ENCODE assay signal across 8 cellular contexts in the genomic region with DNA sequence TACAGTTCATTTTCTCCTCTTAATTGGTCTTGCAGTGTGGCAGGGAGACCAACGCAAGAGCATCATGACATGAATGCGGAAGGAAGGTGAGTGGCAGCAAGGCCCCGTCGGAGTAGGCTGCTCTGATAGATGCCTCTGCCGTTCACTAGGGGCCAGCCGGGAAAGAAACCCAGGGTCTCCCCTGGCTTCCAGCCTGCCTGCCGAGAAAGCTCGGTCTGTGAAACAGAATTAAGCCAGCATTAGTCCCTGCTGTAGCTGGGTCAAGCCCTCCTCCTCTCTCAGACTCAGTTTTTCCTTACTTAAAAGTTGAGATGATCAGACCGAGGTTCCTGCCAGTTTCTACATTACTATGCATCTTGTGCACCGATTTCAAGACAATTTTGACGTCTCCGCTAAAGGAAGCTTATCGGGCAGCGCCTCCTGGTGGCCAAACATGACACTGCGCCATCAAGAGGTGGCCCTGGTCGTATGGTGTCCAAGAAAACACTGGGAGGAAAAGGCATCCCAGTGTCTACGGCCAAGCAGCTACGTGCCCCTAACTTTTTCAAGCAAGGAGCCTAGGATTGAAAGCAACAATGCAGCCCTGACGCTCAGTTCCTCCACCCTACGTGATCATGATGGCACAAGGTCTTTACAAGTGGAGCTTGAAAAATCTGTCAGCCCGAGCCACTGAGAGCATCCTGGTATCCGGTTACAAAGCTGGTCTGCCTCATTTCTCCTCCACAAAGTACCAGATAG.
DNase-seq lines count a peak whose midpoint lies in the region; ATAC-seq and TF ChIP-seq lines count a peak whose summit lies in the region.

No MANE protein-coding gene starts in this region.

- H3K4me1 Mint-ChIP-seq in endodermal cell = peaks cover 2% of the 10 kb centered on the region

- H3K27me3 ChIP-seq in endodermal cell (ENCODE audit: control insufficient read depth, insufficient read depth, low read length, poor library complexity, severe bottlenecking) = no peaks in the 10 kb centered on the region

- H3K4me3 Mint-ChIP-seq in endodermal cell = no peak overlapping the region

- no peak overlapping the region for H3K27ac Mint-ChIP-seq in endodermal cell

- DNase-seq in ELR (ENCODE audit: low read depth) (peak; percentile 81), NCI-H748 (lab: John Stamatoyannopoulos, UW; ENCODE audit: unreplicated experiment) (peak; percentile 62), endodermal cell (peak; percentile 98), mesenteric fat pad (ENCODE audit: low spot score) (peak; percentile 89)
- peak; percentile 11 to 80 (median 62) for DNase-seq in activated CD8-positive, alpha-beta memory T cell treated with anti-CD3 and anti-CD28 coated beads for 48 hours (ENCODE audit: low read depth in 2 of 3, low spot score in 2 of 3)
- DNase-seq in stimulated activated CD8-positive, alpha-beta memory T cell treated with anti-CD3 and anti-CD28 coated beads, Interleukin-2, amount 100 ng/mL, for 1 hour (ENCODE audit: low read depth in 2 of 2) = peak; percentile 37 to 54

- H3K36me3 Mint-ChIP-seq in endodermal cell (ENCODE audit: low read depth) = no peaks in the 10 kb centered on the region

- H3K4me3 ChIP-seq in endodermal cell (ENCODE audit: low read length) = no peak overlapping the region

- peaks cover 3% of the 10 kb centered on the region for H3K27me3 Mint-ChIP-seq in endodermal cell (ENCODE audit: insufficient read depth)

- H3K36me3 ChIP-seq in endodermal cell (ENCODE audit: control insufficient read depth, insufficient read depth, low read length) = no peaks in the 10 kb centered on the region

- no peaks in the 10 kb centered on the region for H3K4me1 ChIP-seq in endodermal cell (ENCODE audit: control insufficient read depth, insufficient read depth, low read length)

- H3K9me3 ChIP-seq in endodermal cell (ENCODE audit: control insufficient read depth, low read length) = no peaks in the 10 kb centered on the region

- H3K9me3 Mint-ChIP-seq in endodermal cell = no peaks in the 10 kb centered on the region

- 25 to 34% methylated on average over 17 to 22 of the region's 22 CpGs for WGBS in endodermal cell (ENCODE audit: insufficient coverage in 1 of 2, insufficient read length in 1 of 2), 2 experiments

- H3K9ac ChIP-seq in endodermal cell (ENCODE audit: extremely low read depth, low read length, poor library complexity, severe bottlenecking) = no peak overlapping the region

- peak; percentile 99 for TF ChIP-seq CTCF in endodermal cell (conservative IDR thresholded peaks at IDR 0.05)

- H3K27ac ChIP-seq in endodermal cell (ENCODE audit: low read depth, low read length) = no peak overlapping the region

- peak; percentile 63 for ATAC-seq in HG03139 (IDR thresholded peaks at IDR 0.05; ENCODE audit: unreplicated experiment)
- ATAC-seq in HG03571 (IDR thresholded peaks at IDR 0.05; ENCODE audit: unreplicated experiment) = no peak

Comparison
In these comparisons a context has a peak if more than half of its experiments do, and no peak if none do; other contexts are left out.
1. DNase-seq: peak in every context shown above with its lines; median percentile 98 in endodermal cell; 89 in mesenteric fat pad; 81 in ELR; 62 in NCI-H748; 62 in activated CD8-positive, alpha-beta memory T cell treated with anti-CD3 and anti-CD28 coated beads for 48 hours; 46 in stimulated activated CD8-positive, alpha-beta memory T cell treated with anti-CD3 and anti-CD28 coated beads, Interleukin-2, amount 100 ng/mL, for 1 hour.